ENCODE assay signal across 28 cellular contexts in genomic region chr19:28430214-28430613, GRCh38.
DNase-seq lines count a peak whose midpoint lies in the region; ATAC-seq, FAIRE-seq and TF ChIP-seq lines count a peak whose summit lies in the region.
"Had no signal": no experiment of that assay in that cellular context is flagged by ENCODE, and none has a peak within 500 bp of the region (broad histone marks: within the 10 kb centered on the region; RNA-seq: fewer than 3 reads in every experiment).

No MANE protein-coding gene starts in this region.

- H3K4me1 Mint-ChIP-seq in IgD-negative memory B cell (no peaks in the 10 kb centered on the region), T-helper 17 cell (no peaks in the 10 kb centered on the region)
- peaks cover 7% of the 10 kb centered on the region for H3K4me1 Mint-ChIP-seq in stimulated activated naive CD8-positive, alpha-beta T cell treated with anti-CD3 and anti-CD28 coated beads, Interleukin-15, amount 100 ng/mL, for 72 hours
- H3K4me1 Mint-ChIP-seq: CD14-positive monocyte; CD4-positive, alpha-beta memory T cell had no signal

- DNase-seq in OCI-LY7 (ENCODE audit: low spot score), result no peak
- DNase-seq in K562 (ENCODE audit: extremely low read depth in 1 of 4, low spot score in 3 of 4), result no peak
- DNase-seq in T-helper 17 cell, result no peak
- DNase-seq in NCI-H1436 treated with DMSO at 0.1 percent for 48 hours (lab: John Stamatoyannopoulos, UW), result no peak
- no peak for DNase-seq in stimulated activated naive CD8-positive, alpha-beta T cell treated with anti-CD3 and anti-CD28 coated beads, Interleukin-15, amount 100 ng/mL, for 72 hours
- DNase-seq in HAP-1 (ENCODE audit: low spot score in 2 of 2), result no peak
- DNase-seq: 8988T; ACHN; BE2C; C1 segment of cervical spinal cord; CD4-positive, alpha-beta memory T cell; CD4-positive, CD25-positive, alpha-beta regulatory T cell; CD8-positive, alpha-beta memory T cell; COR-L47; DMS 273 treated with DMSO at 0.1 percent for 48 hours; DMS153; DMS53; DMS79; DND-41; EL; GDM1 had no signal

- H3K4me3 Mint-ChIP-seq in IgD-negative memory B cell (no peak overlapping the region), T-helper 17 cell (no peak overlapping the region)
- no peak overlapping the region for H3K4me3 Mint-ChIP-seq in stimulated activated naive CD8-positive, alpha-beta T cell treated with anti-CD3 and anti-CD28 coated beads, Interleukin-15, amount 100 ng/mL, for 72 hours
- H3K4me3 Mint-ChIP-seq: CD14-positive monocyte; CD4-positive, alpha-beta memory T cell; CD4-positive, CD25-positive, alpha-beta regulatory T cell; CD8-positive, alpha-beta memory T cell had no signal

- TF ChIP-seq EP300 in K562 (IDR thresholded peaks at IDR 0.05; ENCODE audit: low read length), result no peak

- CTCF ChIA-PET in OCI-LY7 (lab: Charles Lee; ENCODE audit: unreplicated experiment) (no interaction called here), K562 (lab: Yijun Ruan, JAX; ENCODE audit: low intra/inter-chr PET ratio) (no interaction called here)

- H3K4me3 ChIP-seq in OCI-LY7 (ENCODE audit: low read depth, low read length, poor library complexity, severe bottlenecking), result no peak overlapping the region
- H3K4me3 ChIP-seq in K562, result no peak overlapping the region
- no peak overlapping the region for H3K4me3 ChIP-seq in HAP-1
- H3K4me3 ChIP-seq: BLaER1, GM12878 had no signal

- peak overlapping the region in 2 of 3 donors; percentile 4 to 26 for H3K27ac Mint-ChIP-seq in IgD-negative memory B cell
- H3K27ac Mint-ChIP-seq in T-helper 17 cell, result no peak overlapping the region
- peak overlapping the region in 1 of 2 donors; percentile 23 for H3K27ac Mint-ChIP-seq in stimulated activated naive CD8-positive, alpha-beta T cell treated with anti-CD3 and anti-CD28 coated beads, Interleukin-15, amount 100 ng/mL, for 72 hours
- H3K27ac Mint-ChIP-seq: CD14-positive monocyte; CD4-positive, alpha-beta memory T cell; CD4-positive, CD25-positive, alpha-beta regulatory T cell; CD8-positive, alpha-beta memory T cell had no signal

- H3K4me2 ChIP-seq in OCI-LY7 (ENCODE audit: low read length) (peak overlapping the region; percentile 20; the same call in 1 of the 2 replicates), K562 (ENCODE audit: insufficient read depth, low read length) (no peak overlapping the region)

- H3K36me3 Mint-ChIP-seq in IgD-negative memory B cell (peaks cover 5% of the 10 kb centered on the region), T-helper 17 cell (ENCODE audit: low read depth) (no peaks in the 10 kb centered on the region)
- H3K36me3 Mint-ChIP-seq: CD14-positive monocyte; CD4-positive, alpha-beta memory T cell; CD4-positive, CD25-positive, alpha-beta regulatory T cell; CD8-positive, alpha-beta memory T cell had no signal

- TF ChIP-seq POLR2A in K562 (conservative IDR thresholded peaks at IDR 0.05), result no peak

- no peaks in the 10 kb centered on the region for H3K27me3 ChIP-seq in K562 (ENCODE audit: control insufficient read depth in 2 of 2, insufficient read depth in 2 of 2, low read length in 2 of 2)
- H3K27me3 ChIP-seq in HAP-1 (ENCODE audit: low read depth), result no peaks in the 10 kb centered on the region
- H3K27me3 ChIP-seq: BE2C, BLaER1 had no signal

- POLR2A ChIA-PET in OCI-LY7 (lab: Charles Lee) (no interaction called here), K562 (lab: Yijun Ruan, JAX) (interaction anchor here (0.6 kb wide), 2 partner anchors 12 to 958 kb away, joined by 3 read pairs; no protein-coding TSS in a partner anchor)

- H3K9me2 ChIP-seq in OCI-LY7 (ENCODE audit: insufficient read depth, low read length), result no peaks in the 10 kb centered on the region

- H3K9me3 Mint-ChIP-seq in IgD-negative memory B cell, result peaks cover 2 to 15% (median 2%) of the 10 kb centered on the region in 3 donors
- H3K9me3 Mint-ChIP-seq in stimulated activated naive CD8-positive, alpha-beta T cell treated with anti-CD3 and anti-CD28 coated beads, Interleukin-15, amount 100 ng/mL, for 72 hours, result peaks cover 5 to 40% of the 10 kb centered on the region in 2 donors

- H3K79me2 ChIP-seq in OCI-LY7 (ENCODE audit: insufficient read depth, low read depth, low read length) (no peaks in the 10 kb centered on the region), K562 (ENCODE audit: control insufficient read depth, insufficient read depth, low read length) (no peaks in the 10 kb centered on the region)

- ATAC-seq in K562 (no peak), T-helper 17 cell (no peak)
- no peak for ATAC-seq in stimulated activated naive CD8-positive, alpha-beta T cell treated with anti-CD3 and anti-CD28 coated beads, Interleukin-15, amount 100 ng/mL, for 72 hours
- ATAC-seq: GM12878 had no signal

- BruUV-seq in OCI-LY7 (replicated peaks; lab: Mats Ljungman, UMichigan) (no TSS peak), K562 (replicated peaks; lab: Mats Ljungman, UMichigan) (no TSS peak)

- FAIRE-seq in K562 (lab: Jason Lieb, UNC), result no peak
- FAIRE-seq: A204.1, GM12878, GM12892, GM18507 had no signal

- H3K27ac ChIP-seq in OCI-LY7 (ENCODE audit: low read depth, low read length, poor library complexity, severe bottlenecking) (peak overlapping the region; percentile 86), K562 (ENCODE audit: extremely low read depth, low read depth, low read length) (no peak overlapping the region)
- H3K27ac ChIP-seq: BLaER1 had no signal

- intact Hi-C loops in OCI-LY7 (cut with micrococcal nuclease; ENCODE audit: unreplicated experiment), result no loop called here
- intact Hi-C loops in K562 (cut with micrococcal nuclease), result no loop called here

- 69% methylated on average over 2 of the region's 2 CpGs for WGBS in K562 (ENCODE audit: insufficient coverage, low coverage, missing lambda C conversion rate)

- in situ Hi-C loops in K562 (cut with MboI), result no loop called here
- in situ Hi-C loops in HAP-1 (cut with MboI; ENCODE audit: low sequenced_read_pairs), result no loop called here

- H3K4me1 ChIP-seq in OCI-LY7 (ENCODE audit: insufficient read depth, low read length, poor library complexity, severe bottlenecking), result peaks cover 62% of the 10 kb centered on the region
- peaks cover 0 to 9% of the 10 kb centered on the region in 2 experiments; a peak in 3 of 5 replicates for H3K4me1 ChIP-seq in K562 (replicated peaks in 1 of 2; ENCODE audit: control insufficient read depth in 2 of 2, insufficient read depth in 2 of 2, low read length in 2 of 2)
- no peaks in the 10 kb centered on the region for H3K4me1 ChIP-seq in HAP-1
- H3K4me1 ChIP-seq: BE2C had no signal

- no peak for TF ChIP-seq RAD21 in K562 (CRISPR knock-in tag; conservative IDR thresholded peaks at IDR 0.05 in 1 of 2, IDR thresholded peaks at IDR 0.05 in 1 of 2)

- H3K9me3 ChIP-seq in OCI-LY7 (ENCODE audit: low read length), result peaks cover 5% of the 10 kb centered on the region; the same call in 1 of the 2 replicates
- H3K9me3 ChIP-seq in K562 (replicated peaks; ENCODE audit: control insufficient read depth, insufficient read depth, low read depth, low read length), result no peaks in the 10 kb centered on the region
- H3K9me3 ChIP-seq in T-helper 17 cell (ENCODE audit: control insufficient read depth, low read length, poor library complexity, severe bottlenecking), result no peaks in the 10 kb centered on the region
- H3K9me3 ChIP-seq in HAP-1, result no peaks in the 10 kb centered on the region
- H3K9me3 ChIP-seq: BE2C had no signal

- H3K9ac ChIP-seq in K562 (ENCODE audit: insufficient read depth in 1 of 2, low read depth in 2 of 2, low read length in 2 of 2), result no peak overlapping the region
- H3K9ac ChIP-seq: BLaER1 had no signal

- no peak for TF ChIP-seq CTCF in OCI-LY7 (conservative IDR thresholded peaks at IDR 0.05; ENCODE audit: low read length)
- no peak for TF ChIP-seq CTCF in K562 (IDR thresholded peaks at IDR 0.05 in 2 of 3, conservative IDR thresholded peaks at IDR 0.05 in 1 of 3; ENCODE audit: insufficient read depth in 2 of 3, low read depth in 1 of 3, low read length in 3 of 3)

- no peaks in the 10 kb centered on the region for H3K27me3 Mint-ChIP-seq in IgD-negative memory B cell
- no peaks in the 10 kb centered on the region for H3K27me3 Mint-ChIP-seq in T-helper 17 cell
- peaks cover 7% of the 10 kb centered on the region for H3K27me3 Mint-ChIP-seq in stimulated activated naive CD8-positive, alpha-beta T cell treated with anti-CD3 and anti-CD28 coated beads, Interleukin-15, amount 100 ng/mL, for 72 hours
- H3K27me3 Mint-ChIP-seq: CD4-positive, CD25-positive, alpha-beta regulatory T cell had no signal

- H4K20me1 ChIP-seq in OCI-LY7 (ENCODE audit: insufficient read depth, low read length), result no peaks in the 10 kb centered on the region
- H4K20me1 ChIP-seq in K562 (replicated peaks; ENCODE audit: control insufficient read depth, insufficient read depth, low read length), result no peaks in the 10 kb centered on the region; the same call in 1 of the 2 replicates
- H4K20me1 ChIP-seq: BLaER1 had no signal

- H3K36me3 ChIP-seq in OCI-LY7 (ENCODE audit: insufficient read depth, low read length), result no peaks in the 10 kb centered on the region
- peaks cover 54% of the 10 kb centered on the region for H3K36me3 ChIP-seq in K562 (ENCODE audit: control insufficient read depth, insufficient read depth, low read length)
- no peaks in the 10 kb centered on the region for H3K36me3 ChIP-seq in HAP-1 (replicated peaks)
- H3K36me3 ChIP-seq: BE2C, BLaER1 had no signal

- H2AFZ ChIP-seq in OCI-LY7 (ENCODE audit: low read length) (peak overlapping the region; percentile 61; the same call in 1 of the 2 replicates), K562 (ENCODE audit: low read depth, low read length) (no peak overlapping the region)

- H3K9me1 ChIP-seq in K562 (ENCODE audit: control insufficient read depth, insufficient read depth, low read length), result no peaks in the 10 kb centered on the region

TF ChIP-seq in K562, 482 proteins besides CTCF, POLR2A, EP300 and RAD21:
- TF ChIP-seq ZNF121 (CRISPR knock-in tag; conservative IDR thresholded peaks at IDR 0.05) (peak; percentile 65; the same call in 1 of the 2 replicates), MBD1 (CRISPR knock-in tag; IDR thresholded peaks at IDR 0.05) (no peak)
